1 cellular context compared by ENCODE assay signal in the genomic region with DNA sequence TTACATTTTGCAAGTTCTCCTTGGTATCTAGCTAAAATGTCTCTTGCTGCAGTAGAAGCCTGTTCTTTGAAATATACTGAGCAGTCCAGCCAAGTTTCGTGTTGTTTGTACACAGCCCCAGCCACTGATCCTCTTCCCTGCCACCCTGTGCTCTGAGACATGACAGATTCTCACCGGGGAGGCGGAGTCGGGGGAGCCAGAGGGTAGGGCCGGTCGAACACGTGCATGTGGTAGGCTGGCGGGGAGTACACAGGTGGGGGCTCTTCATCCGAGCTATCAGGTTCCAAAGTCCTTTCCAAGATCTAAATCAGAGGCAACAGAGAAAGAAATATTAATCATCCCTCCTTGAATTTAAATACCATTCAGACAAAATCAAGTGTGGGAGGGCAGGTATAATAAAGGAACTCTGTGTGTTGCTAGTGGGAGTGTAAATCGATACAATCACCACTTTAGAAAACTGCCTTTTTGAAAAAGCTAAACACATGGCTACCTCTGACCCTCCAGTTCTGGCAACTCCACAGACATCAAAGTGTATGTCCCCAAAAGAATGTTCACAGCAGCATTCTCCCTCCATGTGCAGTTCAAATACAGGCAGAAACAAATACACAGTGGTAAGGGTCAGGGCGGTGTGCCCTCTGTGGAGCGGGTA.
A peak's percentile ranks its signal among the peaks of the same experiment; 100 is the strongest.
TF ChIP-seq lines count a peak whose summit lies in the region.

No MANE protein-coding gene starts in this region.

TF ChIP-seq in HepG2, 621 proteins besides CTCF, POLR2A, EP300 and RAD21 (continued from another document and continues in another):
- TF ChIP-seq ZNF510 (CRISPR knock-in tag; IDR thresholded peaks at IDR 0.05; ENCODE audit: low read depth) (no peak), NPAS2 (CRISPR knock-in tag; IDR thresholded peaks at IDR 0.05; ENCODE audit: borderline replicate concordance) (no peak), POGZ (CRISPR knock-in tag; IDR thresholded peaks at IDR 0.05) (no peak), ZNF205 (CRISPR knock-in tag; IDR thresholded peaks at IDR 0.05) (no peak), TCF7 (IDR thresholded peaks at IDR 0.05; ENCODE audit: low read depth) (peak; percentile 85), HIVEP1 (CRISPR knock-in tag; IDR thresholded peaks at IDR 0.05) (no peak), ZNF782 (CRISPR knock-in tag; IDR thresholded peaks at IDR 0.05; ENCODE audit: borderline replicate concordance) (no peak), RARA (CRISPR knock-in tag; IDR thresholded peaks at IDR 0.05) (peak; percentile 63), MYC (CRISPR knock-in tag; IDR thresholded peaks at IDR 0.05; ENCODE audit: borderline replicate concordance) (peak; percentile 93), ZNF788 (CRISPR knock-in tag; IDR thresholded peaks at IDR 0.05; ENCODE audit: borderline replicate concordance) (no peak; the same call in 1 of the 2 replicates), KMT2B (CRISPR knock-in tag; IDR thresholded peaks at IDR 0.05) (no peak), THAP11 (CRISPR knock-in tag; IDR thresholded peaks at IDR 0.05) (no peak), ZNF232 (CRISPR knock-in tag; IDR thresholded peaks at IDR 0.05; ENCODE audit: borderline replicate concordance) (0 out of 2 replicates have a peak, but pooled peaks have one; percentile 25), ZNF562 (CRISPR knock-in tag; IDR thresholded peaks at IDR 0.05; ENCODE audit: borderline replicate concordance) (no peak), CBX2 (IDR thresholded peaks at IDR 0.05; ENCODE audit: low read depth, low read length) (no peak), CBX2 (CRISPR knock-in tag; IDR thresholded peaks at IDR 0.05; ENCODE audit: low read depth) (no peak), STAT5B (CRISPR knock-in tag; IDR thresholded peaks at IDR 0.05) (no peak), NFRKB (IDR thresholded peaks at IDR 0.05) (no peak), HOXA7 (CRISPR knock-in tag; IDR thresholded peaks at IDR 0.05) (0 out of 2 replicates have a peak, but pooled peaks have one; percentile 42), HNF4A (CRISPR knock-in tag; IDR thresholded peaks at IDR 0.05) (peak; percentile 41), ZNF577 (CRISPR knock-in tag; IDR thresholded peaks at IDR 0.05; ENCODE audit: borderline replicate concordance, low read depth) (no peak), ZNF547 (CRISPR knock-in tag; IDR thresholded peaks at IDR 0.05) (no peak), SRF (IDR thresholded peaks at IDR 0.05; ENCODE audit: low read depth, low read length) (no peak), FOXO1 (CRISPR knock-in tag; IDR thresholded peaks at IDR 0.05) (no peak; the same call in 1 of the 2 replicates), HHEX (CRISPR knock-in tag; IDR thresholded peaks at IDR 0.05) (no peak), SRSF1 (optimal IDR thresholded peaks at IDR 0.05; ENCODE audit: low read depth, low read length) (no peak), ZNF30 (CRISPR knock-in tag; IDR thresholded peaks at IDR 0.05) (no peak), ZNF614 (CRISPR knock-in tag; IDR thresholded peaks at IDR 0.05; ENCODE audit: borderline replicate concordance) (no peak), ZBTB38 (CRISPR knock-in tag; IDR thresholded peaks at IDR 0.05) (0 out of 2 replicates have a peak, but pooled peaks have one; percentile 54), ZNF567 (CRISPR knock-in tag; IDR thresholded peaks at IDR 0.05; ENCODE audit: borderline replicate concordance) (no peak), NFE2 (CRISPR knock-in tag; IDR thresholded peaks at IDR 0.05) (no peak), HNF4G (IDR thresholded peaks at IDR 0.05; ENCODE audit: borderline replicate concordance, low read depth, low read length) (peak; percentile 43), HNF4G (CRISPR knock-in tag; IDR thresholded peaks at IDR 0.05; ENCODE audit: borderline replicate concordance, low read depth) (peak; percentile 48; the same call in 1 of the 2 replicates), ZNF354B (CRISPR knock-in tag; IDR thresholded peaks at IDR 0.05) (no peak), KLF11 (CRISPR knock-in tag; IDR thresholded peaks at IDR 0.05) (no peak), CREM (IDR thresholded peaks at IDR 0.05) (peak; percentile 48; the same call in 1 of the 2 replicates), CREM (CRISPR knock-in tag; IDR thresholded peaks at IDR 0.05) (no peak), CENPT (CRISPR knock-in tag; IDR thresholded peaks at IDR 0.05; ENCODE audit: low read depth) (no peak), ZNF335 (CRISPR knock-in tag; IDR thresholded peaks at IDR 0.05) (no peak), ZNF101 (CRISPR knock-in tag; IDR thresholded peaks at IDR 0.05; ENCODE audit: borderline replicate concordance, low read depth) (no peak), CHCHD3 (CRISPR knock-in tag; IDR thresholded peaks at IDR 0.05) (no peak), TP53 (CRISPR knock-in tag; conservative IDR thresholded peaks at IDR 0.05) (no peak), MXI1 (IDR thresholded peaks at IDR 0.05; ENCODE audit: borderline replicate concordance, low read depth, low read length) (peak; percentile 37; the same call in 1 of the 3 replicates), POLR2G (IDR thresholded peaks at IDR 0.05; ENCODE audit: low read depth, low read length) (no peak), ZNF138 (CRISPR knock-in tag; IDR thresholded peaks at IDR 0.05; ENCODE audit: low read depth) (no peak), MED1 (CRISPR knock-in tag; IDR thresholded peaks at IDR 0.05) (peak; percentile 2; the same call in 1 of the 2 replicates), KDM1A (CRISPR knock-in tag; IDR thresholded peaks at IDR 0.05) (no peak), TAF15 (IDR thresholded peaks at IDR 0.05; ENCODE audit: low read depth, low read length, poor library complexity, severe bottlenecking) (no peak), ZNF501 (CRISPR knock-in tag; IDR thresholded peaks at IDR 0.05) (peak; percentile 86)
- TF ChIP-seq, protein P1, sequence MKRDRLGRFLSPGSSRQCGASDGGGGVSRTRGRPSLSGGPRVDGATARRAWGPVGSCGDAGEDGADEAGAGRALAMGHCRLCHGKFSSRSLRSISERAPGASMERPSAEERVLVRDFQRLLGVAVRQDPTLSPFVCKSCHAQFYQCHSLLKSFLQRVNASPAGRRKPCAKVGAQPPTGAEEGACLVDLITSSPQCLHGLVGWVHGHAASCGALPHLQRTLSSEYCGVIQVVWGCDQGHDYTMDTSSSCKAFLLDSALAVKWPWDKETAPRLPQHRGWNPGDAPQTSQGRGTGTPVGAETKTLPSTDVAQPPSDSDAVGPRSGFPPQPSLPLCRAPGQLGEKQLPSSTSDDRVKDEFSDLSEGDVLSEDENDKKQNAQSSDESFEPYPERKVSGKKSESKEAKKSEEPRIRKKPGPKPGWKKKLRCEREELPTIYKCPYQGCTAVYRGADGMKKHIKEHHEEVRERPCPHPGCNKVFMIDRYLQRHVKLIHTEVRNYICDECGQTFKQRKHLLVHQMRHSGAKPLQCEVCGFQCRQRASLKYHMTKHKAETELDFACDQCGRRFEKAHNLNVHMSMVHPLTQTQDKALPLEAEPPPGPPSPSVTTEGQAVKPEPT (CRISPR knock-in tag; IDR thresholded peaks at IDR 0.05; ENCODE audit: low read depth) = 0 out of 2 replicates have a peak, but pooled peaks have one; percentile 34
- TF ChIP-seq, protein P2, sequence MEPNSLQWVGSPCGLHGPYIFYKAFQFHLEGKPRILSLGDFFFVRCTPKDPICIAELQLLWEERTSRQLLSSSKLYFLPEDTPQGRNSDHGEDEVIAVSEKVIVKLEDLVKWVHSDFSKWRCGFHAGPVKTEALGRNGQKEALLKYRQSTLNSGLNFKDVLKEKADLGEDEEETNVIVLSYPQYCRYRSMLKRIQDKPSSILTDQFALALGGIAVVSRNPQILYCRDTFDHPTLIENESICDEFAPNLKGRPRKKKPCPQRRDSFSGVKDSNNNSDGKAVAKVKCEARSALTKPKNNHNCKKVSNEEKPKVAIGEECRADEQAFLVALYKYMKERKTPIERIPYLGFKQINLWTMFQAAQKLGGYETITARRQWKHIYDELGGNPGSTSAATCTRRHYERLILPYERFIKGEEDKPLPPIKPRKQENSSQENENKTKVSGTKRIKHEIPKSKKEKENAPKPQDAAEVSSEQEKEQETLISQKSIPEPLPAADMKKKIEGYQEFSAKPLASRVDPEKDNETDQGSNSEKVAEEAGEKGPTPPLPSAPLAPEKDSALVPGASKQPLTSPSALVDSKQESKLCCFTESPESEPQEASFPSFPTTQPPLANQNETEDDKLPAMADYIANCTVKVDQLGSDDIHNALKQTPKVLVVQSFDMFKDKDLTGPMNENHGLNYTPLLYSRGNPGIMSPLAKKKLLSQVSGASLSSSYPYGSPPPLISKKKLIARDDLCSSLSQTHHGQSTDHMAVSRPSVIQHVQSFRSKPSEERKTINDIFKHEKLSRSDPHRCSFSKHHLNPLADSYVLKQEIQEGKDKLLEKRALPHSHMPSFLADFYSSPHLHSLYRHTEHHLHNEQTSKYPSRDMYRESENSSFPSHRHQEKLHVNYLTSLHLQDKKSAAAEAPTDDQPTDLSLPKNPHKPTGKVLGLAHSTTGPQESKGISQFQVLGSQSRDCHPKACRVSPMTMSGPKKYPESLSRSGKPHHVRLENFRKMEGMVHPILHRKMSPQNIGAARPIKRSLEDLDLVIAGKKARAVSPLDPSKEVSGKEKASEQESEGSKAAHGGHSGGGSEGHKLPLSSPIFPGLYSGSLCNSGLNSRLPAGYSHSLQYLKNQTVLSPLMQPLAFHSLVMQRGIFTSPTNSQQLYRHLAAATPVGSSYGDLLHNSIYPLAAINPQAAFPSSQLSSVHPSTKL (CRISPR knock-in tag; IDR thresholded peaks at IDR 0.05) = peak; percentile 63; the same call in 1 of the 2 replicates
- TF ChIP-seq, protein P3, sequence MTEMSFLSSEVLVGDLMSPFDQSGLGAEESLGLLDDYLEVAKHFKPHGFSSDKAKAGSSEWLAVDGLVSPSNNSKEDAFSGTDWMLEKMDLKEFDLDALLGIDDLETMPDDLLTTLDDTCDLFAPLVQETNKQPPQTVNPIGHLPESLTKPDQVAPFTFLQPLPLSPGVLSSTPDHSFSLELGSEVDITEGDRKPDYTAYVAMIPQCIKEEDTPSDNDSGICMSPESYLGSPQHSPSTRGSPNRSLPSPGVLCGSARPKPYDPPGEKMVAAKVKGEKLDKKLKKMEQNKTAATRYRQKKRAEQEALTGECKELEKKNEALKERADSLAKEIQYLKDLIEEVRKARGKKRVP (CRISPR knock-in tag; IDR thresholded peaks at IDR 0.05) = peak in 1 of 2 experiments; percentile 47; a peak in 1 of 4 replicates
- TF ChIP-seq, protein P4, sequence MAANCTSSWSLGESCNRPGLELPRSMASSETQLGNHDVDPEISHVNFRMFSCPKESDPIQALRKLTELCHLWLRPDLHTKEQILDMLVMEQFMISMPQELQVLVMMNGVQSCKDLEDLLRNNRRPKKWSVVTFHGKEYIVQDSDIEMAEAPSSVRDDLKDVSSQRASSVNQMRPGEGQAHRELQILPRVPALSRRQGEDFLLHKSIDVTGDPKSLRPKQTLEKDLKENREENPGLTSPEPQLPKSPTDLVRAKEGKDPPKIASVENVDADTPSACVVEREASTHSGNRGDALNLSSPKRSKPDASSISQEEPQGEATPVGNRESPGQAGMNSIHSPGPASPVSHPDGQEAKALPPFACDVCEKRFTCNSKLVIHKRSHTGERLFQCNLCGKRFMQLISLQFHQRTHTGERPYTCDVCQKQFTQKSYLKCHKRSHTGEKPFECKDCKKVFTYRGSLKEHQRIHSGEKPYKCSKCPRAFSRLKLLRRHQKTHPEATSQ (CRISPR knock-in tag; IDR thresholded peaks at IDR 0.05; ENCODE audit: borderline replicate concordance) = no peak
- TF ChIP-seq, protein P5, sequence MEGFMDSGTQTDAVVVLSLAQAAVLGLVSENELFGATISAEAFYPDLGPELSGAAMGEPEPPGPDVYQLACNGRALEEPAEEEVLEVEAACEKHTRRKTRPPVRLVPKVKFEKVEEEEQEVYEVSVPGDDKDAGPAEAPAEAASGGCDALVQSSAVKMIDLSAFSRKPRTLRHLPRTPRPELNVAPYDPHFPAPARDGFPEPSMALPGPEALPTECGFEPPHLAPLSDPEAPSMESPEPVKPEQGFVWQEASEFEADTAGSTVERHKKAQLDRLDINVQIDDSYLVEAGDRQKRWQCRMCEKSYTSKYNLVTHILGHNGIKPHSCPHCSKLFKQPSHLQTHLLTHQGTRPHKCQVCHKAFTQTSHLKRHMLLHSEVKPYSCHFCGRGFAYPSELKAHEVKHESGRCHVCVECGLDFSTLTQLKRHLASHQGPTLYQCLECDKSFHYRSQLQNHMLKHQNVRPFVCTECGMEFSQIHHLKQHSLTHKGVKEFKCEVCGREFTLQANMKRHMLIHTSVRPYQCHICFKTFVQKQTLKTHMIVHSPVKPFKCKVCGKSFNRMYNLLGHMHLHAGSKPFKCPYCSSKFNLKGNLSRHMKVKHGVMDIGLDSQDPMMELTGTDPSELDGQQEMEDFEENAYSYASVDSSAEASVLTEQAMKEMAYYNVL (CRISPR knock-in tag; IDR thresholded peaks at IDR 0.05; ENCODE audit: borderline replicate concordance) = no peak
- TF ChIP-seq, protein P6, sequence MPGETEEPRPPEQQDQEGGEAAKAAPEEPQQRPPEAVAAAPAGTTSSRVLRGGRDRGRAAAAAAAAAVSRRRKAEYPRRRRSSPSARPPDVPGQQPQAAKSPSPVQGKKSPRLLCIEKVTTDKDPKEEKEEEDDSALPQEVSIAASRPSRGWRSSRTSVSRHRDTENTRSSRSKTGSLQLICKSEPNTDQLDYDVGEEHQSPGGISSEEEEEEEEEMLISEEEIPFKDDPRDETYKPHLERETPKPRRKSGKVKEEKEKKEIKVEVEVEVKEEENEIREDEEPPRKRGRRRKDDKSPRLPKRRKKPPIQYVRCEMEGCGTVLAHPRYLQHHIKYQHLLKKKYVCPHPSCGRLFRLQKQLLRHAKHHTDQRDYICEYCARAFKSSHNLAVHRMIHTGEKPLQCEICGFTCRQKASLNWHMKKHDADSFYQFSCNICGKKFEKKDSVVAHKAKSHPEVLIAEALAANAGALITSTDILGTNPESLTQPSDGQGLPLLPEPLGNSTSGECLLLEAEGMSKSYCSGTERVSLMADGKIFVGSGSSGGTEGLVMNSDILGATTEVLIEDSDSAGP (CRISPR knock-in tag; IDR thresholded peaks at IDR 0.05; ENCODE audit: borderline replicate concordance) = peak; percentile 47; the same call in 1 of the 2 replicates
- TF ChIP-seq, protein P7, sequence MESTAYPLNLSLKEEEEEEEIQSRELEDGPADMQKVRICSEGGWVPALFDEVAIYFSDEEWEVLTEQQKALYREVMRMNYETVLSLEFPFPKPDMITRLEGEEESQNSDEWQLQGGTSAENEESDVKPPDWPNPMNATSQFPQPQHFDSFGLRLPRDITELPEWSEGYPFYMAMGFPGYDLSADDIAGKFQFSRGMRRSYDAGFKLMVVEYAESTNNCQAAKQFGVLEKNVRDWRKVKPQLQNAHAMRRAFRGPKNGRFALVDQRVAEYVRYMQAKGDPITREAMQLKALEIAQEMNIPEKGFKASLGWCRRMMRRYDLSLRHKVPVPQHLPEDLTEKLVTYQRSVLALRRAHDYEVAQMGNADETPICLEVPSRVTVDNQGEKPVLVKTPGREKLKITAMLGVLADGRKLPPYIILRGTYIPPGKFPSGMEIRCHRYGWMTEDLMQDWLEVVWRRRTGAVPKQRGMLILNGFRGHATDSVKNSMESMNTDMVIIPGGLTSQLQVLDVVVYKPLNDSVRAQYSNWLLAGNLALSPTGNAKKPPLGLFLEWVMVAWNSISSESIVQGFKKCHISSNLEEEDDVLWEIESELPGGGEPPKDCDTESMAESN (CRISPR knock-in tag; conservative IDR thresholded peaks at IDR 0.05) = no peak
- TF ChIP-seq, protein P8, sequence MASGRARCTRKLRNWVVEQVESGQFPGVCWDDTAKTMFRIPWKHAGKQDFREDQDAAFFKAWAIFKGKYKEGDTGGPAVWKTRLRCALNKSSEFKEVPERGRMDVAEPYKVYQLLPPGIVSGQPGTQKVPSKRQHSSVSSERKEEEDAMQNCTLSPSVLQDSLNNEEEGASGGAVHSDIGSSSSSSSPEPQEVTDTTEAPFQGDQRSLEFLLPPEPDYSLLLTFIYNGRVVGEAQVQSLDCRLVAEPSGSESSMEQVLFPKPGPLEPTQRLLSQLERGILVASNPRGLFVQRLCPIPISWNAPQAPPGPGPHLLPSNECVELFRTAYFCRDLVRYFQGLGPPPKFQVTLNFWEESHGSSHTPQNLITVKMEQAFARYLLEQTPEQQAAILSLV (CRISPR knock-in tag; IDR thresholded peaks at IDR 0.05; ENCODE audit: borderline replicate concordance) = peak; percentile 40; the same call in 1 of the 2 replicates
